In genomic region chr5:139633295-139634027, GRCh38 we compare ENCODE assay signal across 1 cellular context.
TF ChIP-seq lines count a peak whose summit lies in the region.

No MANE protein-coding gene starts in this region.

TF ChIP-seq in H1, 55 proteins besides CTCF, POLR2A, EP300 and RAD21:
- peak; percentile 46; the same call in 1 of the 2 replicates for TF ChIP-seq POLR2AphosphoS5 (IDR thresholded peaks at IDR 0.05; ENCODE audit: low read depth, low read length)
- no peak for TF ChIP-seq RFX5 (IDR thresholded peaks at IDR 0.05; ENCODE audit: borderline replicate concordance, low read depth, low read length)
- peak; percentile 21; the same call in 1 of the 2 replicates for TF ChIP-seq TEAD4 (IDR thresholded peaks at IDR 0.05; ENCODE audit: low read depth, low read length)
- no peak for TF ChIP-seq BRCA1 (IDR thresholded peaks at IDR 0.05; ENCODE audit: low read depth, low read length)
- TF ChIP-seq SIN3A (conservative IDR thresholded peaks at IDR 0.05 in 1 of 2, IDR thresholded peaks at IDR 0.05 in 1 of 2; ENCODE audit: low read depth in 1 of 2, low read length in 2 of 2) = peak in 1 of 2 experiments; percentile 64; a peak in 1 of 4 replicates
- TF ChIP-seq CREB1 (IDR thresholded peaks at IDR 0.05) = peak; percentile 47; the same call in 1 of the 2 replicates
- 0 out of 2 replicates have a peak, but pooled peaks have one; percentile 18 for TF ChIP-seq BACH1 (IDR thresholded peaks at IDR 0.05; ENCODE audit: low read length)
